Comparison of ENCODE assay signal across 16 cellular contexts in genomic region chr22:24162377-24162927, GRCh38. TPM values are rescaled to one million over a fixed set of nuclear protein-coding genes. Genes with fewer than 3 reads are reported as not detected.
DNase-seq lines count a peak whose midpoint lies in the region; ATAC-seq and TF ChIP-seq lines count a peak whose summit lies in the region.
"Had no signal": no experiment of that assay in that cellular context is flagged by ENCODE, and none has a peak within 500 bp of the region (broad histone marks: within the 10 kb centered on the region; RNA-seq: fewer than 3 reads in every experiment).

No MANE protein-coding gene starts in this region.

- no peak for ATAC-seq in stimulated activated naive CD8-positive, alpha-beta T cell treated with anti-CD3 and anti-CD28 coated beads, Interleukin-15, Interleukin-2, amounts not matched to agents 100 U/mL and 50 U/mL, for 24 hours
- no peak for ATAC-seq in activated T-helper 17 cell treated with anti-CD3 and anti-CD28 coated beads, Interleukin-2, amount 50 U/mL, for 72 hours (replicated peaks)
- ATAC-seq: foreskin keratinocyte; natural killer cell treated with Interleukin-12 subunit alpha and Interleukin-12 subunit beta and Interleukin-15 and Interleukin-18, amount 100 ng/mL, for 72 hours had no signal

- H3K4me3 ChIP-seq in uterus: no peak overlapping the region
- H3K4me3 ChIP-seq: Peyer's patch had no signal

- intact Hi-C loops in uterus (cut with DNase I; ENCODE audit: low total_unique reads): no loop called here

- H3K27me3 ChIP-seq in uterus: no peaks in the 10 kb centered on the region
- H3K27me3 ChIP-seq: foreskin keratinocyte, Peyer's patch had no signal

- H3K27ac ChIP-seq in uterus: no peak overlapping the region
- H3K27ac ChIP-seq: foreskin keratinocyte, Peyer's patch had no signal

- TF ChIP-seq CTCF in uterus (IDR thresholded peaks at IDR 0.05): no peak

- H3K9me3 Mint-ChIP-seq in stimulated activated naive CD8-positive, alpha-beta T cell treated with anti-CD3 and anti-CD28 coated beads, Interleukin-15, Interleukin-2, amounts not matched to agents 100 ng/mL and 50 ng/mL, for 24 hours: no peaks in the 10 kb centered on the region
- no peaks in the 10 kb centered on the region for H3K9me3 Mint-ChIP-seq in activated T-helper 17 cell treated with anti-CD3 and anti-CD28 coated beads, Interleukin-2, amount 50 U/mL, for 72 hours
- H3K9me3 Mint-ChIP-seq in immature natural killer cell: no peaks in the 10 kb centered on the region
- H3K9me3 Mint-ChIP-seq: IgD-negative memory B cell; natural killer cell treated with Interleukin-12 subunit alpha and Interleukin-12 subunit beta and Interleukin-15 and Interleukin-18, amount 100 ng/mL, for 72 hours had no signal

- no peak for TF ChIP-seq POLR2A in uterus (IDR thresholded peaks at IDR 0.05)

- H3K4me1 ChIP-seq in uterus: peaks cover 9 to 14% of the 10 kb centered on the region in 2 donors
- H3K4me1 ChIP-seq: foreskin keratinocyte had no signal

- H3K36me3 Mint-ChIP-seq in stimulated activated naive CD8-positive, alpha-beta T cell treated with anti-CD3 and anti-CD28 coated beads, Interleukin-15, Interleukin-2, amounts not matched to agents 100 ng/mL and 50 ng/mL, for 24 hours (ENCODE audit: low read depth): peaks cover 4% of the 10 kb centered on the region
- peaks cover 26% of the 10 kb centered on the region for H3K36me3 Mint-ChIP-seq in activated T-helper 17 cell treated with anti-CD3 and anti-CD28 coated beads, Interleukin-2, amount 50 U/mL, for 72 hours (ENCODE audit: low read depth)
- H3K36me3 Mint-ChIP-seq in immature natural killer cell: peaks cover 0 to 7% (median 2%) of the 10 kb centered on the region in 3 donors
- H3K36me3 Mint-ChIP-seq: IgD-negative memory B cell had no signal

- no peak for DNase-seq in stimulated activated naive CD8-positive, alpha-beta T cell treated with anti-CD3 and anti-CD28 coated beads, Interleukin-15, Interleukin-2, amounts not matched to agents 100 U/mL and 50 U/mL, for 24 hours
- DNase-seq in immature natural killer cell: no peak
- DNase-seq in NCI-H345 (lab: John Stamatoyannopoulos, UW): no peak
- DNase-seq in kidney glomerular epithelial cell (lab: John Stamatoyannopoulos, UW): no peak
- DNase-seq in OCI-M1 (lab: John Stamatoyannopoulos, UW): no peak
- DNase-seq in uterus: no peak
- DNase-seq: activated T-cell treated with anti-CD3 and anti-CD28 coated beads, Interleukin-2, amount 50 U/mL, for 1 hour; AML-193; EL; foreskin keratinocyte; Peyer's patch; small intestine had no signal

- peaks cover 29% of the 10 kb centered on the region for H3K4me1 Mint-ChIP-seq in stimulated activated naive CD8-positive, alpha-beta T cell treated with anti-CD3 and anti-CD28 coated beads, Interleukin-15, Interleukin-2, amounts not matched to agents 100 ng/mL and 50 ng/mL, for 24 hours (ENCODE audit: low read depth)
- no peaks in the 10 kb centered on the region for H3K4me1 Mint-ChIP-seq in activated T-helper 17 cell treated with anti-CD3 and anti-CD28 coated beads, Interleukin-2, amount 50 U/mL, for 72 hours
- H3K4me1 Mint-ChIP-seq in immature natural killer cell: peaks cover 41 to 51% of the 10 kb centered on the region in 2 donors

- H3K4me3 Mint-ChIP-seq in stimulated activated naive CD8-positive, alpha-beta T cell treated with anti-CD3 and anti-CD28 coated beads, Interleukin-15, Interleukin-2, amounts not matched to agents 100 ng/mL and 50 ng/mL, for 24 hours: no peak overlapping the region
- H3K4me3 Mint-ChIP-seq in activated T-helper 17 cell treated with anti-CD3 and anti-CD28 coated beads, Interleukin-2, amount 50 U/mL, for 72 hours: no peak overlapping the region
- no peak overlapping the region for H3K4me3 Mint-ChIP-seq in immature natural killer cell
- H3K4me3 Mint-ChIP-seq: natural killer cell treated with Interleukin-12 subunit alpha and Interleukin-12 subunit beta and Interleukin-15 and Interleukin-18, amount 100 ng/mL, for 72 hours had no signal

- no peaks in the 10 kb centered on the region for H3K27me3 Mint-ChIP-seq in stimulated activated naive CD8-positive, alpha-beta T cell treated with anti-CD3 and anti-CD28 coated beads, Interleukin-15, Interleukin-2, amounts not matched to agents 100 ng/mL and 50 ng/mL, for 24 hours
- no peaks in the 10 kb centered on the region for H3K27me3 Mint-ChIP-seq in activated T-helper 17 cell treated with anti-CD3 and anti-CD28 coated beads, Interleukin-2, amount 50 U/mL, for 72 hours
- peaks cover 0 to 4% (median 0%) of the 10 kb centered on the region in 3 donors for H3K27me3 Mint-ChIP-seq in immature natural killer cell (ENCODE audit: low read depth in 3 of 3)
- H3K27me3 Mint-ChIP-seq: IgD-negative memory B cell; natural killer cell treated with Interleukin-12 subunit alpha and Interleukin-12 subunit beta and Interleukin-15 and Interleukin-18, amount 100 ng/mL, for 72 hours had no signal

- peak overlapping the region; percentile 49 for H3K27ac Mint-ChIP-seq in stimulated activated naive CD8-positive, alpha-beta T cell treated with anti-CD3 and anti-CD28 coated beads, Interleukin-15, Interleukin-2, amounts not matched to agents 100 ng/mL and 50 ng/mL, for 24 hours
- H3K27ac Mint-ChIP-seq in activated T-helper 17 cell treated with anti-CD3 and anti-CD28 coated beads, Interleukin-2, amount 50 U/mL, for 72 hours: peak overlapping the region; percentile 87
- H3K27ac Mint-ChIP-seq in immature natural killer cell: peak overlapping the region in 4 of 6 donors; percentile 16 to 72 (median 34)

- H3K36me3 ChIP-seq in uterus: no peaks in the 10 kb centered on the region

- H3K9me3 ChIP-seq in uterus: no peaks in the 10 kb centered on the region
- H3K9me3 ChIP-seq: Peyer's patch had no signal

RNA-seq across cellular contexts. Expression of gene SUSD2, which starts 18.8 kb away (rescaled TPM):
- 1 to 10 TPM in 1 of 2 donors, under 1 TPM in 1; 0.66 to 1.5 TPM for total RNA-seq in activated T-helper 17 cell treated with anti-CD3 and anti-CD28 coated beads, Interleukin-2, amount 50 U/mL, for 72 hours
- under 1 TPM in 2 of 3 donors, not detected in 1; 0.07 to 0.14 TPM for polyA plus RNA-seq in immature natural killer cell
- 10 to 100 TPM in 1 of 4 donors, 1 to 10 TPM in 2, under 1 TPM in 1; 0.88 to 17.6 (median 2.8) TPM for total RNA-seq in uterus
- polyA plus RNA-seq: IgD-negative memory B cell had no signal

Comparison
In these comparisons a context has a peak if more than half of its experiments do, and no peak if none do; other contexts are left out.
1. H3K27ac Mint-ChIP-seq: peak in every context shown above with its lines; median percentile 87 in activated T-helper 17 cell treated with anti-CD3 and anti-CD28 coated beads, Interleukin-2, amount 50 U/mL, for 72 hours; 49 in stimulated activated naive CD8-positive, alpha-beta T cell treated with anti-CD3 and anti-CD28 coated beads, Interleukin-15, Interleukin-2, amounts not matched to agents 100 ng/mL and 50 ng/mL, for 24 hours; 34 in immature natural killer cell.